ENCODE assay signal across 2 cellular contexts in the genomic region with DNA sequence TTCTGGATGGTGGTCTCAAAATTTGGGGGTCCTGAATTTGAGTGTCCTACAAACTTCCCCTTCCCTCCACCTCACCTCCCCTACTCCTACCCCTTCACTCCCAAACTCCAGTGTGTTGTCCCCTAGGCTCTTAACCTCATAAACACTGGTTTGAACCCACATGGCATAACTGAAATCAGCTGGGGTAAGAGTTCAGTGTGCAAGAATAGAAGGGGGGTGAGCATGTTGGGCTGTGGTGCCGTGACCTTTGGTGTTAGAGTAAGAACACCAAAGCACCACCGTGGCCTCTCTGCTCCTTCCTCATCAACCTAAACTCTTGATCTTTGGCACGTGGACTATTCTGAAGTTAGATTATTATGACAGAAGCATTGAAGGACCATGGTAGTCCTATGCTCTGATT.
A peak's percentile ranks its signal among the peaks of the same experiment; 100 is the strongest.
TF ChIP-seq lines count a peak whose summit lies in the region.

No MANE protein-coding gene starts in this region.

TF ChIP-seq in WTC11, 78 proteins besides CTCF, POLR2A, EP300 and RAD21:
- no peak for TF ChIP-seq RORB (CRISPR knock-in tag; IDR thresholded peaks at IDR 0.05)
- TF ChIP-seq ETV6 (CRISPR knock-in tag; IDR thresholded peaks at IDR 0.05) = no peak
- TF ChIP-seq, protein P1, sequence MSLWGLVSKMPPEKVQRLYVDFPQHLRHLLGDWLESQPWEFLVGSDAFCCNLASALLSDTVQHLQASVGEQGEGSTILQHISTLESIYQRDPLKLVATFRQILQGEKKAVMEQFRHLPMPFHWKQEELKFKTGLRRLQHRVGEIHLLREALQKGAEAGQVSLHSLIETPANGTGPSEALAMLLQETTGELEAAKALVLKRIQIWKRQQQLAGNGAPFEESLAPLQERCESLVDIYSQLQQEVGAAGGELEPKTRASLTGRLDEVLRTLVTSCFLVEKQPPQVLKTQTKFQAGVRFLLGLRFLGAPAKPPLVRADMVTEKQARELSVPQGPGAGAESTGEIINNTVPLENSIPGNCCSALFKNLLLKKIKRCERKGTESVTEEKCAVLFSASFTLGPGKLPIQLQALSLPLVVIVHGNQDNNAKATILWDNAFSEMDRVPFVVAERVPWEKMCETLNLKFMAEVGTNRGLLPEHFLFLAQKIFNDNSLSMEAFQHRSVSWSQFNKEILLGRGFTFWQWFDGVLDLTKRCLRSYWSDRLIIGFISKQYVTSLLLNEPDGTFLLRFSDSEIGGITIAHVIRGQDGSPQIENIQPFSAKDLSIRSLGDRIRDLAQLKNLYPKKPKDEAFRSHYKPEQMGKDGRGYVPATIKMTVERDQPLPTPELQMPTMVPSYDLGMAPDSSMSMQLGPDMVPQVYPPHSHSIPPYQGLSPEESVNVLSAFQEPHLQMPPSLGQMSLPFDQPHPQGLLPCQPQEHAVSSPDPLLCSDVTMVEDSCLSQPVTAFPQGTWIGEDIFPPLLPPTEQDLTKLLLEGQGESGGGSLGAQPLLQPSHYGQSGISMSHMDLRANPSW (CRISPR knock-in tag; conservative IDR thresholded peaks at IDR 0.05; ENCODE audit: low read depth) = no peak
- no peak for TF ChIP-seq GRHL2 (CRISPR knock-in tag; IDR thresholded peaks at IDR 0.05; ENCODE audit: insufficient replicate concordance, severe bottlenecking)
- TF ChIP-seq, protein P2, sequence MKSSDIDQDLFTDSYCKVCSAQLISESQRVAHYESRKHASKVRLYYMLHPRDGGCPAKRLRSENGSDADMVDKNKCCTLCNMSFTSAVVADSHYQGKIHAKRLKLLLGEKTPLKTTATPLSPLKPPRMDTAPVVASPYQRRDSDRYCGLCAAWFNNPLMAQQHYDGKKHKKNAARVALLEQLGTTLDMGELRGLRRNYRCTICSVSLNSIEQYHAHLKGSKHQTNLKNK (CRISPR knock-in tag; IDR thresholded peaks at IDR 0.05) = no peak
- TF ChIP-seq NFE2L1 (CRISPR knock-in tag; IDR thresholded peaks at IDR 0.05) = no peak
- no peak for TF ChIP-seq RELA (CRISPR knock-in tag; IDR thresholded peaks at IDR 0.05; ENCODE audit: borderline replicate concordance)
- TF ChIP-seq, protein P3, sequence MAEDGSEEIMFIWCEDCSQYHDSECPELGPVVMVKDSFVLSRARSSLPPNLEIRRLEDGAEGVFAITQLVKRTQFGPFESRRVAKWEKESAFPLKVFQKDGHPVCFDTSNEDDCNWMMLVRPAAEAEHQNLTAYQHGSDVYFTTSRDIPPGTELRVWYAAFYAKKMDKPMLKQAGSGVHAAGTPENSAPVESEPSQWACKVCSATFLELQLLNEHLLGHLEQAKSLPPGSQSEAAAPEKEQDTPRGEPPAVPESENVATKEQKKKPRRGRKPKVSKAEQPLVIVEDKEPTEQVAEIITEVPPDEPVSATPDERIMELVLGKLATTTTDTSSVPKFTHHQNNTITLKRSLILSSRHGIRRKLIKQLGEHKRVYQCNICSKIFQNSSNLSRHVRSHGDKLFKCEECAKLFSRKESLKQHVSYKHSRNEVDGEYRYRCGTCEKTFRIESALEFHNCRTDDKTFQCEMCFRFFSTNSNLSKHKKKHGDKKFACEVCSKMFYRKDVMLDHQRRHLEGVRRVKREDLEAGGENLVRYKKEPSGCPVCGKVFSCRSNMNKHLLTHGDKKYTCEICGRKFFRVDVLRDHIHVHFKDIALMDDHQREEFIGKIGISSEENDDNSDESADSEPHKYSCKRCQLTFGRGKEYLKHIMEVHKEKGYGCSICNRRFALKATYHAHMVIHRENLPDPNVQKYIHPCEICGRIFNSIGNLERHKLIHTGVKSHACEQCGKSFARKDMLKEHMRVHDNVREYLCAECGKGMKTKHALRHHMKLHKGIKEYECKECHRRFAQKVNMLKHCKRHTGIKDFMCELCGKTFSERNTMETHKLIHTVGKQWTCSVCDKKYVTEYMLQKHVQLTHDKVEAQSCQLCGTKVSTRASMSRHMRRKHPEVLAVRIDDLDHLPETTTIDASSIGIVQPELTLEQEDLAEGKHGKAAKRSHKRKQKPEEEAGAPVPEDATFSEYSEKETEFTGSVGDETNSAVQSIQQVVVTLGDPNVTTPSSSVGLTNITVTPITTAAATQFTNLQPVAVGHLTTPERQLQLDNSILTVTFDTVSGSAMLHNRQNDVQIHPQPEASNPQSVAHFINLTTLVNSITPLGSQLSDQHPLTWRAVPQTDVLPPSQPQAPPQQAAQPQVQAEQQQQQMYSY (CRISPR knock-in tag; IDR thresholded peaks at IDR 0.05) = no peak
- TF ChIP-seq FOXK1 (CRISPR knock-in tag; IDR thresholded peaks at IDR 0.05) = no peak
- TF ChIP-seq, protein P4, sequence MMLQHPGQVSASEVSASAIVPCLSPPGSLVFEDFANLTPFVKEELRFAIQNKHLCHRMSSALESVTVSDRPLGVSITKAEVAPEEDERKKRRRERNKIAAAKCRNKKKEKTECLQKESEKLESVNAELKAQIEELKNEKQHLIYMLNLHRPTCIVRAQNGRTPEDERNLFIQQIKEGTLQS (CRISPR knock-in tag; conservative IDR thresholded peaks at IDR 0.05) = no peak
- TF ChIP-seq, protein P5, sequence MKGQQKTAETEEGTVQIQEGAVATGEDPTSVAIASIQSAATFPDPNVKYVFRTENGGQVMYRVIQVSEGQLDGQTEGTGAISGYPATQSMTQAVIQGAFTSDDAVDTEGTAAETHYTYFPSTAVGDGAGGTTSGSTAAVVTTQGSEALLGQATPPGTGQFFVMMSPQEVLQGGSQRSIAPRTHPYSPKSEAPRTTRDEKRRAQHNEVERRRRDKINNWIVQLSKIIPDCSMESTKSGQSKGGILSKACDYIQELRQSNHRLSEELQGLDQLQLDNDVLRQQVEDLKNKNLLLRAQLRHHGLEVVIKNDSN (CRISPR knock-in tag; IDR thresholded peaks at IDR 0.05) = no peak
TF ChIP-seq in WTC11: peak in this region for 0.

TF ChIP-seq in HepG2, 621 proteins besides CTCF, POLR2A, EP300 and RAD21:
- TF ChIP-seq PCBP2 (optimal IDR thresholded peaks at IDR 0.05; ENCODE audit: low read depth, low read length, poor library complexity, severe bottlenecking) (no peak), POLR2AphosphoS2 (IDR thresholded peaks at IDR 0.05; ENCODE audit: low read depth, low read length) (peak; percentile 70; the same call in 1 of the 2 replicates), HNF4A (CRISPR knock-in tag; IDR thresholded peaks at IDR 0.05) (peak; percentile 23), KLF6 (CRISPR knock-in tag; IDR thresholded peaks at IDR 0.05) (no peak), HNRNPK (IDR thresholded peaks at IDR 0.05; ENCODE audit: low read depth, low read length, poor library complexity, severe bottlenecking) (peak; percentile 46), RBM22 (optimal IDR thresholded peaks at IDR 0.05; ENCODE audit: low read length) (peak; percentile 75)
- TF ChIP-seq, protein P6, sequence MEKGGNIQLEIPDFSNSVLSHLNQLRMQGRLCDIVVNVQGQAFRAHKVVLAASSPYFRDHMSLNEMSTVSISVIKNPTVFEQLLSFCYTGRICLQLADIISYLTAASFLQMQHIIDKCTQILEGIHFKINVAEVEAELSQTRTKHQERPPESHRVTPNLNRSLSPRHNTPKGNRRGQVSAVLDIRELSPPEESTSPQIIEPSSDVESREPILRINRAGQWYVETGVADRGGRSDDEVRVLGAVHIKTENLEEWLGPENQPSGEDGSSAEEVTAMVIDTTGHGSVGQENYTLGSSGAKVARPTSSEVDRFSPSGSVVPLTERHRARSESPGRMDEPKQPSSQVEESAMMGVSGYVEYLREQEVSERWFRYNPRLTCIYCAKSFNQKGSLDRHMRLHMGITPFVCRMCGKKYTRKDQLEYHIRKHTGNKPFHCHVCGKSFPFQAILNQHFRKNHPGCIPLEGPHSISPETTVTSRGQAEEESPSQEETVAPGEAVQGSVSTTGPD (CRISPR knock-in tag; IDR thresholded peaks at IDR 0.05) = 0 out of 2 replicates have a peak, but pooled peaks have one; percentile 30
- TF ChIP-seq, protein P7, sequence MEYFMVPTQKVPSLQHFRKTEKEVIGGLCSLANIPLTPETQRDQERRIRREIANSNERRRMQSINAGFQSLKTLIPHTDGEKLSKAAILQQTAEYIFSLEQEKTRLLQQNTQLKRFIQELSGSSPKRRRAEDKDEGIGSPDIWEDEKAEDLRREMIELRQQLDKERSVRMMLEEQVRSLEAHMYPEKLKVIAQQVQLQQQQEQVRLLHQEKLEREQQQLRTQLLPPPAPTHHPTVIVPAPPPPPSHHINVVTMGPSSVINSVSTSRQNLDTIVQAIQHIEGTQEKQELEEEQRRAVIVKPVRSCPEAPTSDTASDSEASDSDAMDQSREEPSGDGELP (IDR thresholded peaks at IDR 0.05; ENCODE audit: borderline replicate concordance, low read depth) = peak; percentile 52
